ENCODE assay signal across 1 cellular context in the genomic region with DNA sequence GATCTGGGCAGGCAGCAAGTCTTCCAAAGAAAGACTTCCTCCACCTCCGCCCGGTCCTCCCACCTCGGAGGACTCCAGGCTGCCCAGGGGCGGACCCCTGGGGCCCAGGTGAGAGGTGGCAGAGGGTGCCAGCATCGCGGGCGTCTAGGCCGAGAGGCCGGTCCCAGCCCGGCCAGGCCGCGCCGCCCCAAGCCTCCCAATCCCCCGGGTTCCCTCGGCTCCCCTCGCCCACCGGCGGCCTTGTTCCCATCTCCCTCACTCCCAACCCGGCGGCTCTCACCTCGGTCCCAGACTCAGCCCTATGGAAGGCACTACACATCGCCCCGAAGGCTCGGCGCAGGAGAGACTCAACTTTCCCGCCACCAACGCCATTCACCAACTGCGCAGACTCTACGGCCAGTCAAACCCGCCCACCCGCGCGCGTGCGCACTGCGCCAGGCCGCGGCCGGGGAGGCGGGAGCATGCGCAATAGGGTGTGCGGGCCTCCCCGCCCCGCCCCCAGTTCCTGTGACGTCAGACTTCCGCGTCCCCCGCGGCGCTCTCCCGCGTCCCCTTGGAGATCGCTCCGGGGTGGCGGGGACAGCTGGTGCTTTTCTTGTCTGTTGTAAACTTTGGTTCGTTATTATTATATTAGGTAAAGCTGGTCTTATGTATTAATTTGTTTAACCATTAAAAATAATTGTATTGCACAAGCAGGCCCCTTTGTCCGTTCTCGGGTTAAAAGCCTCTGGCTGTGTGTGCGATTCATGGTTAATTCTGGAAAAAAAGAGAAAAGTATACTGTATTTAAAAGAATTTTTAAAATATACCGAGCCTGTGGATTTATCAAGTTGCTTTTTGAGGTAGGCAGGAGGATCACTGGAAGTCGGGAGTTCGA.
TF ChIP-seq lines count a peak whose summit lies in the region.

Gene XRCC2 (minus strand): TSS at position 381 of the 876 bp plus-strand sequence. CDS start 62 bp downstream, at position 319.

TF ChIP-seq in A549, 52 proteins besides CTCF, POLR2A, EP300 and RAD21 (continued from another document):
- TF ChIP-seq E2F6 (IDR thresholded peaks at IDR 0.05; ENCODE audit: borderline replicate concordance, low read depth) (peak; percentile 99), CEBPB (IDR thresholded peaks at IDR 0.05) (0 out of 4 replicates have a peak, but pooled peaks have one; percentile 25 to 34), KDM5A (IDR thresholded peaks at IDR 0.05) (peak; percentile 87), HOXA7 (CRISPR knock-in tag; IDR thresholded peaks at IDR 0.05) (no peak), SMC3 (IDR thresholded peaks at IDR 0.05) (no peak; the same call in 2 of the 3 replicates), ESRRA (IDR thresholded peaks at IDR 0.05; ENCODE audit: borderline replicate concordance, low read length) (no peak), ZSCAN20 (CRISPR knock-in tag; IDR thresholded peaks at IDR 0.05) (no peak), EHF (CRISPR knock-in tag; IDR thresholded peaks at IDR 0.05) (no peak), TP53 (CRISPR knock-in tag; IDR thresholded peaks at IDR 0.05) (no peak), BCL3 (IDR thresholded peaks at IDR 0.05) (peak; percentile 86; the same call in 1 of the 3 replicates), PBX3 (IDR thresholded peaks at IDR 0.05) (no peak), NPAS2 (CRISPR knock-in tag; IDR thresholded peaks at IDR 0.05; ENCODE audit: borderline replicate concordance) (no peak), FOSL2 (IDR thresholded peaks at IDR 0.05) (no peak), FOSL2 (CRISPR knock-in tag; IDR thresholded peaks at IDR 0.05) (0 out of 2 replicates have a peak, but pooled peaks have one; percentile 11), KDM1A (IDR thresholded peaks at IDR 0.05; ENCODE audit: low read depth) (no peak), TFCP2L1 (CRISPR knock-in tag; IDR thresholded peaks at IDR 0.05) (no peak), JUN (IDR thresholded peaks at IDR 0.05) (peak; percentile 81 to 90; a peak in 4 of 5 replicates), CBX8 (IDR thresholded peaks at IDR 0.05) (no peak), MAZ (IDR thresholded peaks at IDR 0.05; ENCODE audit: borderline replicate concordance, low read depth, low read length) (peak; percentile 79; the same call in 1 of the 2 replicates), RARB (CRISPR knock-in tag; IDR thresholded peaks at IDR 0.05) (no peak), ZNF302 (CRISPR knock-in tag; IDR thresholded peaks at IDR 0.05) (no peak), ATOH8 (CRISPR knock-in tag; IDR thresholded peaks at IDR 0.05; ENCODE audit: low read depth) (no peak), RNF2 (IDR thresholded peaks at IDR 0.05; ENCODE audit: borderline replicate concordance, low read depth) (no peak), BHLHE40 (IDR thresholded peaks at IDR 0.05; ENCODE audit: low read depth, low read length) (no peak), GATA3 (IDR thresholded peaks at IDR 0.05; ENCODE audit: borderline replicate concordance) (peak; percentile 8; the same call in 1 of the 2 replicates), SREBF2 (IDR thresholded peaks at IDR 0.05) (no peak)
